In the genomic region with DNA sequence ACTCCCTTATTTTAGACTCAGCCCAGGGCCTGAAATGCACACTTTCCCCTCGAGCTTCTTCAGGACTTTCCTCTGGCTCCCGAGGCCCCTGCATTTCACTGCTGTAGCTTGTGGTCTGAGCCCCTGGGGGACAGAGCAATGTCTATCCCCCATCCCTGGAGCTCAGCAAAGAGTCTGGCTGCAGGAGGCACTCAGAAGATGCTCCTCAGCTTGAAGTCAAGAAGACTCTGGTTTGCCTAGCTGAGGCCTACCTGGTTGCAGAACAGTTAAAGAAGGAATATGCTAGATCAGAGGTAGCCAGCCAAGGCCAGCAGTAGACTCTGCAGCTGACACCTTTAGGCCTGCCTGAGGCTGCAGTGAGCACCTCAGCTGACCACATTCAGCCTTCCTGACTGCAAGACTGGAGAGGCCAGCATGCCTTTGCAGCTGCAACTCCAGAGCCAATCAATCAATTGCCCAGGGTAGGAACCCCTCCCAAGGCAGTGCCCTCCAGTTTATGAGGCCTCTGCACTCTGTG, we compare ENCODE assay signal across 16 cellular contexts. TPM values are rescaled to one million over a fixed set of nuclear protein-coding genes. Genes with fewer than 3 reads are reported as not detected.
A peak's percentile ranks its signal among the peaks of the same experiment; 100 is the strongest.
DNase-seq lines count a peak whose midpoint lies in the region; ATAC-seq, FAIRE-seq and TF ChIP-seq lines count a peak whose summit lies in the region.
"Had no signal": no experiment of that assay in that cellular context is flagged by ENCODE, and none has a peak within 500 bp of the region (broad histone marks: within the 10 kb centered on the region; RNA-seq: fewer than 3 reads in every experiment).

No MANE protein-coding gene starts in this region.

- no peak for TF ChIP-seq CTCF in activated CD8-positive, alpha-beta T cell treated with anti-CD3 and anti-CD28 coated beads for 36 hours (IDR thresholded peaks at IDR 0.05)

- intact Hi-C loops in activated CD8-positive, alpha-beta T cell treated with anti-CD3 and anti-CD28 coated beads for 36 hours (cut with micrococcal nuclease) = loop anchor here (1.0 to 10.0 kb wide), 4 partner anchors 39 to 123 kb away; no protein-coding TSS in a partner anchor

- no peak for ATAC-seq in activated CD8-positive, alpha-beta T cell treated with anti-CD3 and anti-CD28 coated beads for 36 hours
- ATAC-seq in HG03378 (IDR thresholded peaks at IDR 0.05; ENCODE audit: unreplicated experiment) = no peak
- ATAC-seq: gastroesophageal sphincter had no signal

- POLR2A ChIA-PET in activated CD8-positive, alpha-beta T cell treated with anti-CD3 and anti-CD28 coated beads for 36 hours (lab: Charles Lee) = interaction anchor here (0.8 to 9.7 kb wide), 17 partner anchors 8 to 100 kb away, joined by 3 to 133 read pairs (median 5); a partner anchor contains a TSS

- peaks cover 2% of the 10 kb centered on the region for H3K27me3 Mint-ChIP-seq in IgD-negative memory B cell
- no peaks in the 10 kb centered on the region for H3K27me3 Mint-ChIP-seq in activated CD8-positive, alpha-beta T cell treated with anti-CD3 and anti-CD28 coated beads for 36 hours

- no peaks in the 10 kb centered on the region for H3K36me3 ChIP-seq in BLaER1 treated with 17β-estradiol and CSF1 and Interleukin-3, amounts not matched to agents 10 nM and 100 nM
- H3K36me3 ChIP-seq in mucosa of rectum (ENCODE audit: control insufficient read depth in 2 of 2, insufficient read depth in 2 of 2, low read length in 2 of 2) = no peaks in the 10 kb centered on the region
- H3K36me3 ChIP-seq: brain microvascular endothelial cell, gastroesophageal sphincter, pancreas had no signal

- H3K4me2 ChIP-seq in BLaER1 treated with 17β-estradiol and CSF1 and Interleukin-3, amounts not matched to agents 10 nM and 100 nM = peak overlapping the region; percentile 79 to 99 (median 96)

- H3K4me1 Mint-ChIP-seq in IgD-negative memory B cell = peaks cover 82 to 94% (median 84%) of the 10 kb centered on the region in 3 donors
- peaks cover 90% of the 10 kb centered on the region for H3K4me1 Mint-ChIP-seq in activated CD8-positive, alpha-beta T cell treated with anti-CD3 and anti-CD28 coated beads for 36 hours (ENCODE audit: low read depth)
- H3K4me1 Mint-ChIP-seq: mesothelial cell of epicardium had no signal

- peak overlapping the region in 9 of 10 experiments; percentile 12 to 55 (median 37); a peak in 16 of 20 replicates for H3K4me3 ChIP-seq in BLaER1 treated with 17β-estradiol and CSF1 and Interleukin-3, amounts not matched to agents 10 nM and 100 nM
- H3K4me3 ChIP-seq in mucosa of rectum (ENCODE audit: low read length in 2 of 2) = no peak overlapping the region
- H3K4me3 ChIP-seq: gastroesophageal sphincter, pancreas had no signal

- H3K27me3 ChIP-seq in BLaER1 treated with 17β-estradiol and CSF1 and Interleukin-3, amounts not matched to agents 10 nM and 100 nM = no peaks in the 10 kb centered on the region
- no peaks in the 10 kb centered on the region for H3K27me3 ChIP-seq in mucosa of rectum (ENCODE audit: control insufficient read depth in 2 of 2, insufficient read depth in 2 of 2, low read length in 2 of 2)
- H3K27me3 ChIP-seq: brain microvascular endothelial cell, pancreas had no signal

- peak overlapping the region in 10 of 11 experiments; percentile 34 to 83 (median 80); a peak in 20 of 22 replicates for H3K27ac ChIP-seq in BLaER1 treated with 17β-estradiol and CSF1 and Interleukin-3, amounts not matched to agents 10 nM and 100 nM
- peak overlapping the region; percentile 20 to 49 for H3K27ac ChIP-seq in mucosa of rectum (ENCODE audit: low read depth in 2 of 2, low read length in 2 of 2)
- H3K27ac ChIP-seq: brain microvascular endothelial cell, gastroesophageal sphincter, pancreas had no signal

- H3K9ac ChIP-seq in BLaER1 treated with 17β-estradiol and CSF1 and Interleukin-3, amounts not matched to agents 10 nM and 100 nM = peak overlapping the region in 9 of 11 experiments; percentile 41 to 73 (median 67); a peak in 19 of 22 replicates
- no peak overlapping the region for H3K9ac ChIP-seq in mucosa of rectum (ENCODE audit: low read depth in 1 of 2, low read length in 2 of 2)

- peaks cover 2% of the 10 kb centered on the region for H3K36me3 Mint-ChIP-seq in IgD-negative memory B cell
- H3K36me3 Mint-ChIP-seq in activated CD8-positive, alpha-beta T cell treated with anti-CD3 and anti-CD28 coated beads for 36 hours (ENCODE audit: low read depth) = peaks cover 13% of the 10 kb centered on the region
- H3K36me3 Mint-ChIP-seq: mesothelial cell of epicardium had no signal

- peaks cover 79 to 100% (median 96%) of the 10 kb centered on the region in 10 experiments for H3K4me1 ChIP-seq in BLaER1 treated with 17β-estradiol and CSF1 and Interleukin-3, amounts not matched to agents 10 nM and 100 nM
- peaks cover 10 to 33% of the 10 kb centered on the region in 2 donors for H3K4me1 ChIP-seq in mucosa of rectum (ENCODE audit: control insufficient read depth in 2 of 2, insufficient read depth in 2 of 2, low read length in 2 of 2)
- H3K4me1 ChIP-seq: gastroesophageal sphincter, pancreas had no signal

- peak overlapping the region; percentile 43 to 94 (median 73) for H3K27ac Mint-ChIP-seq in IgD-negative memory B cell
- H3K27ac Mint-ChIP-seq in activated CD8-positive, alpha-beta T cell treated with anti-CD3 and anti-CD28 coated beads for 36 hours = peak overlapping the region; percentile 92
- H3K27ac Mint-ChIP-seq: mesothelial cell of epicardium had no signal

- no peaks in the 10 kb centered on the region for H4K20me1 ChIP-seq in BLaER1 treated with 17β-estradiol and CSF1 and Interleukin-3, amounts not matched to agents 10 nM and 100 nM

- no peak for DNase-seq in activated CD8-positive, alpha-beta T cell treated with anti-CD3 and anti-CD28 coated beads for 36 hours
- DNase-seq in dermis blood vessel endothelial cell (no peak), HTR-8/SVneo (ENCODE audit: insufficient read length, low spot score) (no peak), AG08396 (ENCODE audit: low spot score) (no peak)
- DNase-seq: brain microvascular endothelial cell, EL, NCI-H1694, NCI-H526, pancreas had no signal

- peaks cover 0 to 10% (median 8%) of the 10 kb centered on the region in 11 experiments; a peak in 14 of 22 replicates for H3K9me3 ChIP-seq in BLaER1 treated with 17β-estradiol and CSF1 and Interleukin-3, amounts not matched to agents 10 nM and 100 nM (replicated peaks in 1 of 11)
- no peaks in the 10 kb centered on the region for H3K9me3 ChIP-seq in mucosa of rectum (ENCODE audit: control insufficient read depth in 2 of 2, low read length in 2 of 2)
- H3K9me3 ChIP-seq: gastroesophageal sphincter, pancreas had no signal

- peak overlapping the region; percentile 79 to 93 (median 82) for H3K4me3 Mint-ChIP-seq in IgD-negative memory B cell
- H3K4me3 Mint-ChIP-seq in activated CD8-positive, alpha-beta T cell treated with anti-CD3 and anti-CD28 coated beads for 36 hours = peak overlapping the region; percentile 63
- H3K4me3 Mint-ChIP-seq: mesothelial cell of epicardium had no signal

- CTCF ChIA-PET in activated CD8-positive, alpha-beta T cell treated with anti-CD3 and anti-CD28 coated beads for 36 hours (lab: Charles Lee) = interaction anchor here (0.7 to 9.1 kb wide), 16 partner anchors 8 to 175 kb away, joined by 3 to 77 read pairs (median 4); no protein-coding TSS in a partner anchor

- FAIRE-seq in HTR-8/SVneo (lab: Jason Lieb, UNC) = no peak
- FAIRE-seq: endometrium, pancreas had no signal

- no peaks in the 10 kb centered on the region for H3K9me3 Mint-ChIP-seq in IgD-negative memory B cell
- H3K9me3 Mint-ChIP-seq in activated CD8-positive, alpha-beta T cell treated with anti-CD3 and anti-CD28 coated beads for 36 hours = peaks cover 2% of the 10 kb centered on the region

RNA-seq across cellular contexts. Expression of a gene that starts 36.9 kb away (rescaled TPM):
- 213 TPM for polyA plus RNA-seq in IgD-negative memory B cell
- total RNA-seq in activated CD8-positive, alpha-beta T cell treated with anti-CD3 and anti-CD28 coated beads for 36 hours = 100 to 1,000 TPM; 277 to 295 TPM
- total RNA-seq in dermis blood vessel endothelial cell = 0.17 TPM in 1 of 2 replicates, not detected in the other

Comparison
In these comparisons a context has a peak if more than half of its experiments do, and no peak if none do; other contexts are left out.
1. H3K4me3 ChIP-seq: peak in BLaER1 treated with 17β-estradiol and CSF1 and Interleukin-3, amounts not matched to agents 10 nM and 100 nM (9 of 10); none in mucosa of rectum (0 of 2).
2. H3K9ac ChIP-seq: peak in BLaER1 treated with 17β-estradiol and CSF1 and Interleukin-3, amounts not matched to agents 10 nM and 100 nM (9 of 11); none in mucosa of rectum (0 of 2).
3. RNA of a gene that starts 36.9 kb away (total RNA-seq): 277 to 295 TPM in activated CD8-positive, alpha-beta T cell treated with anti-CD3 and anti-CD28 coated beads for 36 hours; 0.17 TPM in dermis blood vessel endothelial cell; every median in the first group is over 100 times any median in the second.